ENCODE assay signal across 16 cellular contexts in genomic region chr22:37362618-37363017, GRCh38.
DNase-seq lines count a peak whose midpoint lies in the region; FAIRE-seq and TF ChIP-seq lines count a peak whose summit lies in the region.
"Had no signal": no experiment of that assay in that cellular context is flagged by ENCODE, and none has a peak within 500 bp of the region (broad histone marks: within the 10 kb centered on the region; RNA-seq: fewer than 3 reads in every experiment).

No MANE protein-coding gene starts in this region.

- FAIRE-seq in GM12892 (lab: Jason Lieb, UNC) (peak; percentile 48), bronchial epithelial cell (lab: Jason Lieb, UNC) (peak; percentile 13)
- FAIRE-seq: K562 had no signal

- no peaks in the 10 kb centered on the region for H3K36me3 Mint-ChIP-seq in Caco-2 (ENCODE audit: insufficient read depth, unreplicated experiment)

- H3K9me3 Mint-ChIP-seq in Caco-2 (ENCODE audit: unreplicated experiment), result no peaks in the 10 kb centered on the region

- H3K9me3 ChIP-seq in AG04450 (ENCODE audit: control insufficient read depth, insufficient read depth, low read length) (no peaks in the 10 kb centered on the region; the same call in 1 of the 2 replicates), Caco-2 (no peaks in the 10 kb centered on the region), ascending aorta (no peaks in the 10 kb centered on the region)
- H3K9me3 ChIP-seq: SK-N-SH had no signal

- no peak overlapping the region for H3K27ac Mint-ChIP-seq in Caco-2 (ENCODE audit: unreplicated experiment)

- CTCF ChIA-PET in AG04450 (lab: Charles Lee), result no interaction called here
- CTCF ChIA-PET in Caco-2 (lab: Charles Lee), result no interaction called here

- H3K4me1 ChIP-seq in Caco-2, result no peaks in the 10 kb centered on the region
- no peaks in the 10 kb centered on the region for H3K4me1 ChIP-seq in ascending aorta

- H3K27me3 Mint-ChIP-seq in Caco-2 (ENCODE audit: insufficient read depth, unreplicated experiment), result no peaks in the 10 kb centered on the region

- no peak overlapping the region for H3K4me3 ChIP-seq in AG04450 (ENCODE audit: low read depth, low read length)
- no peak overlapping the region for H3K4me3 ChIP-seq in bronchial epithelial cell (ENCODE audit: low read depth, low read length)
- H3K4me3 ChIP-seq in Caco-2 (ENCODE audit: low read depth, low read length), result no peak overlapping the region
- H3K4me3 ChIP-seq in ascending aorta, result no peak overlapping the region
- H3K4me3 ChIP-seq: K562 had no signal

- no peak overlapping the region for H3K4me3 Mint-ChIP-seq in Caco-2 (ENCODE audit: unreplicated experiment)

- intact Hi-C loops in Caco-2 (cut with micrococcal nuclease; ENCODE audit: unreplicated experiment) (no loop called here), ascending aorta (cut with DNase I) (no loop called here)

- no peaks in the 10 kb centered on the region for H3K4me1 Mint-ChIP-seq in Caco-2 (ENCODE audit: low read depth, unreplicated experiment)

- H3K27ac ChIP-seq in AG04450 (ENCODE audit: low read depth, low read length) (no peak overlapping the region), ascending aorta (no peak overlapping the region)
- H3K27ac ChIP-seq: C4-2B had no signal

- TF ChIP-seq POLR2A in GM12892 (IDR thresholded peaks at IDR 0.05; ENCODE audit: low read depth, low read length), result no peak

- POLR2A ChIA-PET in AG04450 (lab: Yijun Ruan, JAX), result no interaction called here
- POLR2A ChIA-PET in Caco-2 (lab: Charles Lee), result no interaction called here

- BruUV-seq in Caco-2 (replicated peaks; lab: Mats Ljungman, UMichigan), result no TSS peak

- peak; percentile 13 for DNase-seq in AG04450 (ENCODE audit: low read depth, low spot score)
- no peak for DNase-seq in GM12892 (ENCODE audit: insufficient read length)
- no peak for DNase-seq in bronchial epithelial cell (ENCODE audit: low read depth)
- peak; percentile 35 for DNase-seq in left kidney (ENCODE audit: low read depth, low spot score)
- no peak for DNase-seq in Caco-2
- no peak for DNase-seq in ascending aorta (ENCODE audit: low spot score in 2 of 2)
- DNase-seq in NCI-H2107 (lab: John Stamatoyannopoulos, UW), result no peak
- no peak for DNase-seq in NCI-H1694 (lab: John Stamatoyannopoulos, UW)
- DNase-seq: DND-41, NCI-H1092 treated with DMSO at 0.1 percent for 48 hours, NCI-H510A, NCI-H774, SHP77 treated with DMSO at 0.1 percent for 48 hours, SK-N-SH had no signal

- no peaks in the 10 kb centered on the region for H3K36me3 ChIP-seq in bronchial epithelial cell (ENCODE audit: control insufficient read depth, insufficient read depth, low read length)
- no peaks in the 10 kb centered on the region for H3K36me3 ChIP-seq in Caco-2 (ENCODE audit: control insufficient read depth, insufficient read depth, low read length)
- no peaks in the 10 kb centered on the region for H3K36me3 ChIP-seq in ascending aorta

- peaks cover 2% of the 10 kb centered on the region for H3K27me3 ChIP-seq in AG04450 (ENCODE audit: control insufficient read depth, insufficient read depth, low read length)
- no peaks in the 10 kb centered on the region for H3K27me3 ChIP-seq in bronchial epithelial cell (ENCODE audit: control insufficient read depth, insufficient read depth, low read length)
- H3K27me3 ChIP-seq in Caco-2 (replicated peaks; ENCODE audit: control insufficient read depth, insufficient read depth, low read length), result no peaks in the 10 kb centered on the region
- no peaks in the 10 kb centered on the region for H3K27me3 ChIP-seq in ascending aorta

- TF ChIP-seq CTCF in AG04450 (IDR thresholded peaks at IDR 0.05; ENCODE audit: low read depth, low read length) (no peak), bronchial epithelial cell (IDR thresholded peaks at IDR 0.05; ENCODE audit: insufficient read depth, low read length, severe bottlenecking) (no peak), Caco-2 (IDR thresholded peaks at IDR 0.05; ENCODE audit: insufficient read depth in 1 of 2, low read depth in 1 of 2, low read length in 1 of 2, severe bottlenecking in 1 of 2, unreplicated experiment in 1 of 2) (no peak), ascending aorta (IDR thresholded peaks at IDR 0.05) (no peak)

Comparison
In these comparisons a context has a peak if more than half of its experiments do, and no peak if none do; other contexts are left out.
1. DNase-seq: peak in AG04450 (single experiment) and left kidney (single experiment); none in GM12892 (single experiment), bronchial epithelial cell (single experiment), Caco-2 (0 of 2), ascending aorta (0 of 2), NCI-H2107 (single experiment) and NCI-H1694 (single experiment).